Comparison of ENCODE assay signal across 18 cellular contexts in genomic region chr3:15042936-15043335, GRCh38. TPM values are rescaled to one million over a fixed set of nuclear protein-coding genes. Genes with fewer than 3 reads are reported as not detected.
DNase-seq lines count a peak whose midpoint lies in the region; ATAC-seq and TF ChIP-seq lines count a peak whose summit lies in the region.
"Had no signal": no experiment of that assay in that cellular context is flagged by ENCODE, and none has a peak within 500 bp of the region (broad histone marks: within the 10 kb centered on the region; RNA-seq: fewer than 3 reads in every experiment).

No MANE protein-coding gene starts in this region.

- no peaks in the 10 kb centered on the region for H3K9me3 ChIP-seq in SK-N-MC (ENCODE audit: low read depth, low read length)
- H3K9me3 ChIP-seq: MG63, Peyer's patch, thyroid gland had no signal

- peak overlapping the region; percentile 63 for H3K27ac ChIP-seq in SK-N-MC
- H3K27ac ChIP-seq: hepatocyte, Peyer's patch, thyroid gland had no signal

- no peak for ATAC-seq in activated T-cell treated with anti-CD3 and anti-CD28 coated beads, Interleukin-2, amount 50 U/mL, for 72 hours (replicated peaks in 1 of 2)
- ATAC-seq in stimulated activated effector memory CD8-positive, alpha-beta T cell treated with anti-CD3 and anti-CD28 coated beads, Interleukin-12 subunit alpha, Interleukin-12 subunit beta, amount 100 ng/mL, for 72 hours: no peak

- no peaks in the 10 kb centered on the region for H3K27me3 Mint-ChIP-seq in activated T-cell treated with anti-CD3 and anti-CD28 coated beads, Interleukin-2, amount 50 U/mL, for 72 hours (ENCODE audit: low read depth)

- no peaks in the 10 kb centered on the region for H3K9me3 Mint-ChIP-seq in activated T-cell treated with anti-CD3 and anti-CD28 coated beads, Interleukin-2, amount 50 U/mL, for 72 hours
- no peaks in the 10 kb centered on the region for H3K9me3 Mint-ChIP-seq in stimulated activated effector memory CD8-positive, alpha-beta T cell treated with anti-CD3 and anti-CD28 coated beads, Interleukin-12 subunit alpha, Interleukin-12 subunit beta, amount 100 ng/mL, for 72 hours
- H3K9me3 Mint-ChIP-seq: CD14-positive monocyte had no signal

- no peak overlapping the region for H3K4me3 Mint-ChIP-seq in activated T-cell treated with anti-CD3 and anti-CD28 coated beads, Interleukin-2, amount 50 U/mL, for 72 hours
- H3K4me3 Mint-ChIP-seq in stimulated activated effector memory CD8-positive, alpha-beta T cell treated with anti-CD3 and anti-CD28 coated beads, Interleukin-12 subunit alpha, Interleukin-12 subunit beta, amount 100 ng/mL, for 72 hours: no peak overlapping the region
- H3K4me3 Mint-ChIP-seq: CD14-positive monocyte had no signal

- H3K4me3 ChIP-seq in SK-N-MC (no peak overlapping the region), cardiac fibroblast (replicated peaks in 1 of 2; ENCODE audit: low read depth in 2 of 2, low read length in 2 of 2) (no peak overlapping the region)
- H3K4me3 ChIP-seq: hepatocyte, MG63, Peyer's patch, thyroid gland had no signal

- peaks cover 6 to 9% of the 10 kb centered on the region in 2 donors for H3K36me3 Mint-ChIP-seq in activated T-cell treated with anti-CD3 and anti-CD28 coated beads, Interleukin-2, amount 50 U/mL, for 72 hours (ENCODE audit: insufficient read depth in 2 of 2)
- H3K36me3 Mint-ChIP-seq in stimulated activated effector memory CD8-positive, alpha-beta T cell treated with anti-CD3 and anti-CD28 coated beads, Interleukin-12 subunit alpha, Interleukin-12 subunit beta, amount 100 ng/mL, for 72 hours: peaks cover 100% of the 10 kb centered on the region

- TF ChIP-seq CTCF in cardiac fibroblast (IDR thresholded peaks at IDR 0.05; ENCODE audit: low read depth, low read length): no peak

- H3K27ac Mint-ChIP-seq in activated T-cell treated with anti-CD3 and anti-CD28 coated beads, Interleukin-2, amount 50 U/mL, for 72 hours: peak overlapping the region; percentile 59
- H3K27ac Mint-ChIP-seq in stimulated activated effector memory CD8-positive, alpha-beta T cell treated with anti-CD3 and anti-CD28 coated beads, Interleukin-12 subunit alpha, Interleukin-12 subunit beta, amount 100 ng/mL, for 72 hours: peak overlapping the region; percentile 80

- no peak for DNase-seq in activated T-cell treated with anti-CD3 and anti-CD28 coated beads, Interleukin-2, amount 50 U/mL, for 72 hours
- no peak for DNase-seq in activated T-cell treated with anti-CD3 and anti-CD28 coated beads, Interleukin-2, amount 50 U/mL, for 1 hour
- no peak for DNase-seq in SK-N-MC (ENCODE audit: low read depth, low spot score)
- DNase-seq in cardiac fibroblast (ENCODE audit: low read depth in 2 of 2): peak; percentile 22
- DNase-seq in stimulated activated effector memory CD8-positive, alpha-beta T cell treated with anti-CD3 and anti-CD28 coated beads, Interleukin-12 subunit alpha, Interleukin-12 subunit beta, amount 100 ng/mL, for 72 hours (ENCODE audit: low spot score in 2 of 2): no peak
- DNase-seq in COLO668 (lab: John Stamatoyannopoulos, UW; ENCODE audit: unreplicated experiment): no peak
- DNase-seq in SW480 (ENCODE audit: low spot score): no peak
- no peak for DNase-seq in Kasumi-1 (lab: John Stamatoyannopoulos, UW)
- DNase-seq: cerebellar nuclear complex, kidney, mesendoderm, MG63, NCI-H146, NCI-H2227 treated with DMSO at 0.1 percent for 48 hours, Peyer's patch, thyroid gland had no signal

- peaks cover 43% of the 10 kb centered on the region; the same call in 1 of the 2 replicates for H3K36me3 ChIP-seq in SK-N-MC (ENCODE audit: insufficient read depth, low read length)

- no peak overlapping the region for H3K9ac ChIP-seq in SK-N-MC (ENCODE audit: insufficient read length)

- H3K4me1 Mint-ChIP-seq in activated T-cell treated with anti-CD3 and anti-CD28 coated beads, Interleukin-2, amount 50 U/mL, for 72 hours (ENCODE audit: low read depth): peaks cover 13% of the 10 kb centered on the region
- H3K4me1 Mint-ChIP-seq in stimulated activated effector memory CD8-positive, alpha-beta T cell treated with anti-CD3 and anti-CD28 coated beads, Interleukin-12 subunit alpha, Interleukin-12 subunit beta, amount 100 ng/mL, for 72 hours: peaks cover 11% of the 10 kb centered on the region
- H3K4me1 Mint-ChIP-seq: CD14-positive monocyte had no signal

RNA-seq across cellular contexts. Expression of gene MRPS25, which starts 22.2 kb away (rescaled TPM):
- total RNA-seq in activated T-cell treated with anti-CD3 and anti-CD28 coated beads, Interleukin-2, amount 50 U/mL, for 72 hours: 10 to 100 TPM; 40.7 to 40.9 TPM

RNA-seq across cellular contexts. Expression of gene RBSN, which starts 56.0 kb away (rescaled TPM):
- total RNA-seq in activated T-cell treated with anti-CD3 and anti-CD28 coated beads, Interleukin-2, amount 50 U/mL, for 72 hours: 10 to 100 TPM; 13.0 to 15.4 TPM

Comparison
In these comparisons a context has a peak if more than half of its experiments do, and no peak if none do; other contexts are left out.
1. DNase-seq: peak in cardiac fibroblast (2 of 2); none in activated T-cell treated with anti-CD3 and anti-CD28 coated beads, Interleukin-2, amount 50 U/mL, for 72 hours (0 of 2), activated T-cell treated with anti-CD3 and anti-CD28 coated beads, Interleukin-2, amount 50 U/mL, for 1 hour (single experiment), SK-N-MC (single experiment), stimulated activated effector memory CD8-positive, alpha-beta T cell treated with anti-CD3 and anti-CD28 coated beads, Interleukin-12 subunit alpha, Interleukin-12 subunit beta, amount 100 ng/mL, for 72 hours (0 of 2), COLO668 (single experiment), SW480 (single experiment) and Kasumi-1 (0 of 2).